In genomic region chr5:32474201-32474854, GRCh38 we compare ENCODE assay signal across 1 cellular context.
TF ChIP-seq lines count a peak whose summit lies in the region.

No MANE protein-coding gene starts in this region.

TF ChIP-seq in HEK293, 187 proteins besides CTCF, POLR2A, EP300 and RAD21 (continued from another document):
- TF ChIP-seq ZBTB6 (tag by site-specific recombination; IDR thresholded peaks at IDR 0.05), result no peak
- TF ChIP-seq, protein P1, sequence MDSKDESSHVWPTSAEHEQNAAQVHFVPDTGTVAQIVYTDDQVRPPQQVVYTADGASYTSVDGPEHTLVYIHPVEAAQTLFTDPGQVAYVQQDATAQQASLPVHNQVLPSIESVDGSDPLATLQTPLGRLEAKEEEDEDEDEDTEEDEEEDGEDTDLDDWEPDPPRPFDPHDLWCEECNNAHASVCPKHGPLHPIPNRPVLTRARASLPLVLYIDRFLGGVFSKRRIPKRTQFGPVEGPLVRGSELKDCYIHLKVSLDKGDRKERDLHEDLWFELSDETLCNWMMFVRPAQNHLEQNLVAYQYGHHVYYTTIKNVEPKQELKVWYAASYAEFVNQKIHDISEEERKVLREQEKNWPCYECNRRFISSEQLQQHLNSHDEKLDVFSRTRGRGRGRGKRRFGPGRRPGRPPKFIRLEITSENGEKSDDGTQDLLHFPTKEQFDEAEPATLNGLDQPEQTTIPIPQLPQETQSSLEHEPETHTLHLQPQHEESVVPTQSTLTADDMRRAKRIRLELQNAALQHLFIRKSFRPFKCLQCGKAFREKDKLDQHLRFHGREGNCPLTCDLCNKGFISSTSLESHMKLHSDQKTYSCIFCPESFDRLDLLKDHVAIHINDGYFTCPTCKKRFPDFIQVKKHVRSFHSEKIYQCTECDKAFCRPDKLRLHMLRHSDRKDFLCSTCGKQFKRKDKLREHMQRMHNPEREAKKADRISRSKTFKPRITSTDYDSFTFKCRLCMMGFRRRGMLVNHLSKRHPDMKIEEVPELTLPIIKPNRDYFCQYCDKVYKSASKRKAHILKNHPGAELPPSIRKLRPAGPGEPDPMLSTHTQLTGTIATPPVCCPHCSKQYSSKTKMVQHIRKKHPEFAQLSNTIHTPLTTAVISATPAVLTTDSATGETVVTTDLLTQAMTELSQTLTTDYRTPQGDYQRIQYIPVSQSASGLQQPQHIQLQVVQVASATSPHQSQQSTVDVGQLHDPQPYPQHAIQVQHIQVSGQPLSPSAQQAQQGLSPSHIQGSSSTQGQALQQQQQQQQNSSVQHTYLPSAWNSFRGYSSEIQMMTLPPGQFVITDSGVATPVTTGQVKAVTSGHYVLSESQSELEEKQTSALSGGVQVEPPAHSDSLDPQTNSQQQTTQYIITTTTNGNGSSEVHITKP (tag by site-specific recombination; IDR thresholded peaks at IDR 0.05), result no peak
- TF ChIP-seq ZSCAN5A (tag by site-specific recombination; IDR thresholded peaks at IDR 0.05), result no peak
- no peak for TF ChIP-seq KLF9 (tag by site-specific recombination; IDR thresholded peaks at IDR 0.05; ENCODE audit: low read depth)
- no peak for TF ChIP-seq KLF7 (tag by site-specific recombination; IDR thresholded peaks at IDR 0.05; ENCODE audit: borderline replicate concordance)
- TF ChIP-seq, protein P2, sequence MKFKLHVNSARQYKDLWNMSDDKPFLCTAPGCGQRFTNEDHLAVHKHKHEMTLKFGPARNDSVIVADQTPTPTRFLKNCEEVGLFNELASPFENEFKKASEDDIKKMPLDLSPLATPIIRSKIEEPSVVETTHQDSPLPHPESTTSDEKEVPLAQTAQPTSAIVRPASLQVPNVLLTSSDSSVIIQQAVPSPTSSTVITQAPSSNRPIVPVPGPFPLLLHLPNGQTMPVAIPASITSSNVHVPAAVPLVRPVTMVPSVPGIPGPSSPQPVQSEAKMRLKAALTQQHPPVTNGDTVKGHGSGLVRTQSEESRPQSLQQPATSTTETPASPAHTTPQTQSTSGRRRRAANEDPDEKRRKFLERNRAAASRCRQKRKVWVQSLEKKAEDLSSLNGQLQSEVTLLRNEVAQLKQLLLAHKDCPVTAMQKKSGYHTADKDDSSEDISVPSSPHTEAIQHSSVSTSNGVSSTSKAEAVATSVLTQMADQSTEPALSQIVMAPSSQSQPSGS (tag by site-specific recombination; IDR thresholded peaks at IDR 0.05; ENCODE audit: low read depth), result no peak
- TF ChIP-seq ZNF701 (tag by site-specific recombination; IDR thresholded peaks at IDR 0.05), result no peak
- 0 out of 2 replicates have a peak, but pooled peaks have one; percentile 32 for TF ChIP-seq ZNF843 (tag by site-specific recombination; IDR thresholded peaks at IDR 0.05)
- TF ChIP-seq PRDM1 (tag by site-specific recombination; IDR thresholded peaks at IDR 0.05), result peak; percentile 23; the same call in 1 of the 2 replicates
- no peak for TF ChIP-seq ZNF791 (tag by site-specific recombination; IDR thresholded peaks at IDR 0.05)
- TF ChIP-seq ZNF221 (tag by site-specific recombination; IDR thresholded peaks at IDR 0.05; ENCODE audit: borderline replicate concordance), result no peak
- TF ChIP-seq ZBTB20 (tag by site-specific recombination; IDR thresholded peaks at IDR 0.05), result peak; percentile 63
- no peak for TF ChIP-seq ZNF600 (tag by site-specific recombination; IDR thresholded peaks at IDR 0.05)
- TF ChIP-seq TSHZ1 (tag by site-specific recombination; IDR thresholded peaks at IDR 0.05; ENCODE audit: borderline replicate concordance), result no peak
- TF ChIP-seq ZNF596 (tag by site-specific recombination; IDR thresholded peaks at IDR 0.05), result no peak
- peak; percentile 86 for TF ChIP-seq OSR2 (tag by site-specific recombination; IDR thresholded peaks at IDR 0.05)
- TF ChIP-seq ZNF670 (tag by site-specific recombination; IDR thresholded peaks at IDR 0.05; ENCODE audit: low read depth), result no peak
- TF ChIP-seq ZNF776 (tag by site-specific recombination; IDR thresholded peaks at IDR 0.05; ENCODE audit: borderline replicate concordance), result no peak
- TF ChIP-seq, protein P3, sequence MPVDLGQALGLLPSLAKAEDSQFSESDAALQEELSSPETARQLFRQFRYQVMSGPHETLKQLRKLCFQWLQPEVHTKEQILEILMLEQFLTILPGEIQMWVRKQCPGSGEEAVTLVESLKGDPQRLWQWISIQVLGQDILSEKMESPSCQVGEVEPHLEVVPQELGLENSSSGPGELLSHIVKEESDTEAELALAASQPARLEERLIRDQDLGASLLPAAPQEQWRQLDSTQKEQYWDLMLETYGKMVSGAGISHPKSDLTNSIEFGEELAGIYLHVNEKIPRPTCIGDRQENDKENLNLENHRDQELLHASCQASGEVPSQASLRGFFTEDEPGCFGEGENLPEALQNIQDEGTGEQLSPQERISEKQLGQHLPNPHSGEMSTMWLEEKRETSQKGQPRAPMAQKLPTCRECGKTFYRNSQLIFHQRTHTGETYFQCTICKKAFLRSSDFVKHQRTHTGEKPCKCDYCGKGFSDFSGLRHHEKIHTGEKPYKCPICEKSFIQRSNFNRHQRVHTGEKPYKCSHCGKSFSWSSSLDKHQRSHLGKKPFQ (tag by site-specific recombination; IDR thresholded peaks at IDR 0.05), result 0 out of 2 replicates have a peak, but pooled peaks have one; percentile 33
- no peak for TF ChIP-seq ZNF416 (tag by site-specific recombination; IDR thresholded peaks at IDR 0.05)
- no peak for TF ChIP-seq ZFP41 (tag by site-specific recombination; IDR thresholded peaks at IDR 0.05; ENCODE audit: borderline replicate concordance)
- no peak for TF ChIP-seq ZBTB49 (tag by site-specific recombination; IDR thresholded peaks at IDR 0.05; ENCODE audit: low read depth)
- TF ChIP-seq IKZF3 (tag by site-specific recombination; IDR thresholded peaks at IDR 0.05), result peak; percentile 59; the same call in 1 of the 2 replicates
